Comparison of ENCODE assay signal across 9 cellular contexts in the genomic region with DNA sequence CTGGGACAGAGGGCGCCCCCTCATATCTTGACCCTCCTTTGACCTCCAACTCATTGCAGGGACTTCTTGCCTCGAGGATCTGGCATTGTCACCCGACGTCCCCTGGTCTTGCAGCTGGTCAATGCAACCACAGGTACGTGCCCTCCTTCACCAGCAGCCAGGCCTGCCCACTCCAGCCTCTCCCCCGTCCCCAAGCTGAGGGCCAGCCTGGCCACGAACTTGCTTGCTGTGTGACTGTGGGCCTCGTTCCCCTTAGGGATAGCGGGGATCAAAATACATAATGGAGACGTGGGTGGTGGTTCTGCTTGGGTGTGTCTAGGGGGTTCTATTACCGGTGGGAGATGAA. TPM values are rescaled to one million over a fixed set of nuclear protein-coding genes. Genes with fewer than 3 reads are reported as not detected.
A peak's percentile ranks its signal among the peaks of the same experiment; 100 is the strongest.
DNase-seq lines count a peak whose midpoint lies in the region; ATAC-seq and TF ChIP-seq lines count a peak whose summit lies in the region.
"Had no signal": no experiment of that assay in that cellular context is flagged by ENCODE, and none has a peak within 500 bp of the region (broad histone marks: within the 10 kb centered on the region; RNA-seq: fewer than 3 reads in every experiment).

No MANE protein-coding gene starts in this region.

- no peak for DNase-seq in naive thymus-derived CD4-positive, alpha-beta T cell
- DNase-seq in osteocyte (ENCODE audit: extremely low spot score, unreplicated experiment) (no peak), SHP77 (lab: John Stamatoyannopoulos, UW) (no peak)
- DNase-seq in stimulated activated CD4-positive, alpha-beta T cell treated with anti-CD3 and anti-CD28 coated beads, Interleukin-2, amount 100 ng/mL, for 48 hours, result no peak
- DNase-seq in stimulated activated naive CD4-positive, alpha-beta T cell (lab: John Stamatoyannopoulos, UW), result no peak
- DNase-seq: DMS79 had no signal

- TF ChIP-seq CTCF in 22Rv1 (IDR thresholded peaks at IDR 0.05) (no peak), osteocyte (IDR thresholded peaks at IDR 0.05) (no peak)

- intact Hi-C loops in naive thymus-derived CD4-positive, alpha-beta T cell (cut with micrococcal nuclease), result loop anchor here (1.0 kb wide), 9 partner anchors 15 to 238 kb away; partner anchors contain the start of genes BBLN (in 2 of the 2), DNM1 (in 2 of the 2), GOLGA2 (in 2 of the 2) and SWI5 (in 2 of the 2)

- H3K27me3 Mint-ChIP-seq in IgD-negative memory B cell (peaks cover 8% of the 10 kb centered on the region), osteocyte (ENCODE audit: unreplicated experiment) (no peaks in the 10 kb centered on the region)
- peaks cover 0 to 9% (median 0%) of the 10 kb centered on the region in 5 donors for H3K27me3 Mint-ChIP-seq in naive thymus-derived CD4-positive, alpha-beta T cell

- H3K36me3 Mint-ChIP-seq in IgD-negative memory B cell (peaks cover 3% of the 10 kb centered on the region), osteocyte (ENCODE audit: unreplicated experiment) (peaks cover 10% of the 10 kb centered on the region)
- no peaks in the 10 kb centered on the region for H3K36me3 Mint-ChIP-seq in naive thymus-derived CD4-positive, alpha-beta T cell

- H3K36me3 ChIP-seq in naive thymus-derived CD4-positive, alpha-beta T cell (ENCODE audit: control insufficient read depth in 2 of 3, insufficient read depth in 3 of 3, low read length in 3 of 3), result no peaks in the 10 kb centered on the region

- H3K9me3 Mint-ChIP-seq in IgD-negative memory B cell (no peaks in the 10 kb centered on the region), osteocyte (ENCODE audit: unreplicated experiment) (no peaks in the 10 kb centered on the region)
- H3K9me3 Mint-ChIP-seq in naive thymus-derived CD4-positive, alpha-beta T cell, result peaks cover 0 to 3% (median 0%) of the 10 kb centered on the region in 11 donors

- ATAC-seq in naive thymus-derived CD4-positive, alpha-beta T cell, result no peak

- CTCF ChIA-PET in naive thymus-derived CD4-positive, alpha-beta T cell (lab: Charles Lee), result interaction anchor here (0.8 kb wide), 1 partner anchor 24 kb away, joined by 3 read pairs; no protein-coding TSS in a partner anchor

- no peaks in the 10 kb centered on the region for H3K9me3 ChIP-seq in naive thymus-derived CD4-positive, alpha-beta T cell (ENCODE audit: control insufficient read depth in 2 of 3, low read length in 3 of 3)

- H3K4me1 Mint-ChIP-seq in IgD-negative memory B cell, result peaks cover 0 to 11% (median 2%) of the 10 kb centered on the region in 3 donors
- peaks cover 9 to 13% (median 12%) of the 10 kb centered on the region in 7 donors for H3K4me1 Mint-ChIP-seq in naive thymus-derived CD4-positive, alpha-beta T cell
- H3K4me1 Mint-ChIP-seq in osteocyte (ENCODE audit: unreplicated experiment), result peaks cover 28% of the 10 kb centered on the region

- H3K27ac Mint-ChIP-seq in IgD-negative memory B cell (no peak overlapping the region), osteocyte (ENCODE audit: unreplicated experiment) (no peak overlapping the region)
- peak overlapping the region; percentile 18 to 93 (median 65) for H3K27ac Mint-ChIP-seq in naive thymus-derived CD4-positive, alpha-beta T cell

- H3K27ac ChIP-seq in 22Rv1 (peak overlapping the region; percentile 26; the same call in 1 of the 2 replicates), cingulate gyrus (ENCODE audit: low read depth, low read length) (peak overlapping the region; percentile 19)
- H3K27ac ChIP-seq in naive thymus-derived CD4-positive, alpha-beta T cell (ENCODE audit: low read depth, low read length), result peak overlapping the region; percentile 47

- H3K27me3 ChIP-seq in naive thymus-derived CD4-positive, alpha-beta T cell (ENCODE audit: control insufficient read depth in 2 of 2, insufficient read depth in 2 of 2, low read length in 2 of 2), result no peaks in the 10 kb centered on the region

- H3K4me3 ChIP-seq in naive thymus-derived CD4-positive, alpha-beta T cell (ENCODE audit: low read length), result peak overlapping the region; percentile 62

- POLR2A ChIA-PET in naive thymus-derived CD4-positive, alpha-beta T cell (lab: Charles Lee), result interaction anchor here (0.6 to 1.3 kb wide), 2 partner anchors 7 to 58 kb away, joined by 3 to 5 read pairs; partner anchors contain the start of genes GOLGA2 and SWI5

- peaks cover 5 to 7% of the 10 kb centered on the region in 2 donors for H3K4me1 ChIP-seq in naive thymus-derived CD4-positive, alpha-beta T cell (ENCODE audit: control insufficient read depth in 2 of 2, insufficient read depth in 2 of 2, low read length in 2 of 2)

- peak overlapping the region; percentile 48 to 91 (median 85) for H3K4me3 Mint-ChIP-seq in IgD-negative memory B cell
- peak overlapping the region; percentile 80 to 93 (median 83) for H3K4me3 Mint-ChIP-seq in naive thymus-derived CD4-positive, alpha-beta T cell
- no peak overlapping the region for H3K4me3 Mint-ChIP-seq in osteocyte (ENCODE audit: unreplicated experiment)

RNA-seq across cellular contexts. Expression of gene DNM1, which starts 15.0 kb away (rescaled TPM):
- 0.18 TPM for polyA plus RNA-seq in IgD-negative memory B cell
- 1 to 10 TPM in 2 of 5 experiments, under 1 TPM in 3; 0.24 to 2.0 (median 0.94) TPM for total RNA-seq in naive thymus-derived CD4-positive, alpha-beta T cell
- polyA plus RNA-seq in naive thymus-derived CD4-positive, alpha-beta T cell, result under 1 TPM in 1 of 2 donors, not detected in 1; 0.24 TPM
- total RNA-seq in osteocyte, result 40.2 and 45.4 TPM in 2 replicates

RNA-seq across cellular contexts. Expression of gene CIZ1, which starts 26.8 kb away (rescaled TPM):
- polyA plus RNA-seq in IgD-negative memory B cell, result 37.0 TPM
- 100 to 1,000 TPM; 110 to 163 (median 142) TPM for total RNA-seq in naive thymus-derived CD4-positive, alpha-beta T cell
- 10 to 100 TPM; 11.2 to 38.2 TPM for polyA plus RNA-seq in naive thymus-derived CD4-positive, alpha-beta T cell
- total RNA-seq in osteocyte, result 147 and 170 TPM in 2 replicates

RNA-seq across cellular contexts. Expression of gene GOLGA2, which starts 57.7 kb away (rescaled TPM):
- polyA plus RNA-seq in IgD-negative memory B cell, result 10.3 TPM
- 10 to 100 TPM; 56.5 to 76.6 (median 70.6) TPM for total RNA-seq in naive thymus-derived CD4-positive, alpha-beta T cell
- polyA plus RNA-seq in naive thymus-derived CD4-positive, alpha-beta T cell, result 1 to 10 TPM; 6.0 to 7.4 TPM
- 176 and 184 TPM in 2 replicates for total RNA-seq in osteocyte

RNA-seq across cellular contexts. Expression of gene SWI5, which starts 57.9 kb away (rescaled TPM):
- 25.4 TPM for polyA plus RNA-seq in IgD-negative memory B cell
- total RNA-seq in naive thymus-derived CD4-positive, alpha-beta T cell, result 10 to 100 TPM in 2 of 5 experiments, 1 to 10 TPM in 3; 8.7 to 17.4 (median 9.8) TPM
- 10 to 100 TPM; 34.6 to 36.6 TPM for polyA plus RNA-seq in naive thymus-derived CD4-positive, alpha-beta T cell
- total RNA-seq in osteocyte, result 24.7 and 26.4 TPM in 2 replicates

RNA-seq across cellular contexts. Expression of gene BBLN, which starts 58.1 kb away (rescaled TPM):
- 145 TPM for polyA plus RNA-seq in IgD-negative memory B cell
- 10 to 100 TPM; 42.7 to 87.8 (median 48.0) TPM for total RNA-seq in naive thymus-derived CD4-positive, alpha-beta T cell
- polyA plus RNA-seq in naive thymus-derived CD4-positive, alpha-beta T cell, result 100 to 1,000 TPM in 1 of 2 donors, 10 to 100 TPM in 1; 99.2 to 102 TPM
- total RNA-seq in osteocyte, result 93.3 and 93.9 TPM in 2 replicates

Comparison
In these comparisons a context has a peak if more than half of its experiments do, and no peak if none do; other contexts are left out.
1. H3K27ac Mint-ChIP-seq: peak in naive thymus-derived CD4-positive, alpha-beta T cell (9 of 9); none in IgD-negative memory B cell (0 of 3) and osteocyte (single experiment).
2. RNA of gene DNM1, which starts 15.0 kb away (total RNA-seq): 40.2 to 45.4 TPM in osteocyte; 0.24 to 2.0 TPM in naive thymus-derived CD4-positive, alpha-beta T cell; every median in the first group is over 10 times any median in the second.
3. Peak in every context shown above with its lines, with median percentiles within 50 percentile points of each other: H3K27ac ChIP-seq.